ENCODE assay signal across 1 cellular context in genomic region chr3:113051222-113051804, GRCh38.
TF ChIP-seq lines count a peak whose summit lies in the region.

No MANE protein-coding gene starts in this region.

TF ChIP-seq in GM12878, 131 proteins besides CTCF, POLR2A, EP300 and RAD21 (continued from another document and continues in another):
- TF ChIP-seq PKNOX1 (IDR thresholded peaks at IDR 0.05) = no peak
- TF ChIP-seq EED (IDR thresholded peaks at IDR 0.05; ENCODE audit: low read depth) = no peak
- peak; percentile 82 for TF ChIP-seq USF2 (IDR thresholded peaks at IDR 0.05; ENCODE audit: borderline replicate concordance, low read depth, low read length)
- peak; percentile 49; the same call in 1 of the 2 replicates for TF ChIP-seq SMARCA5 (IDR thresholded peaks at IDR 0.05)
- no peak for TF ChIP-seq MTA2 (IDR thresholded peaks at IDR 0.05; ENCODE audit: low read depth)
- TF ChIP-seq ETV6 (conservative IDR thresholded peaks at IDR 0.05 in 1 of 2, IDR thresholded peaks at IDR 0.05 in 1 of 2; ENCODE audit: borderline replicate concordance in 1 of 2, low read depth in 1 of 2) = no peak
- TF ChIP-seq BACH1 (IDR thresholded peaks at IDR 0.05; ENCODE audit: borderline replicate concordance) = no peak; the same call in 1 of the 2 replicates
- TF ChIP-seq NKRF (conservative IDR thresholded peaks at IDR 0.05) = no peak
- TF ChIP-seq NR2C1 (IDR thresholded peaks at IDR 0.05) = no peak
- no peak for TF ChIP-seq CUX1 (IDR thresholded peaks at IDR 0.05; ENCODE audit: insufficient replicate concordance, low read depth, low read length)
- no peak for TF ChIP-seq MEF2A (IDR thresholded peaks at IDR 0.05; ENCODE audit: insufficient read depth, low read depth, low read length)
- TF ChIP-seq NFIC (IDR thresholded peaks at IDR 0.05; ENCODE audit: low read depth, low read length) = no peak
- TF ChIP-seq MEF2B (IDR thresholded peaks at IDR 0.05; ENCODE audit: partially characterized antibody, poor library complexity, severe bottlenecking) = peak; percentile 44
- no peak for TF ChIP-seq CBX3 (IDR thresholded peaks at IDR 0.05; ENCODE audit: borderline replicate concordance, low read depth)
- no peak for TF ChIP-seq EZH2 (IDR thresholded peaks at IDR 0.05; ENCODE audit: borderline replicate concordance, control insufficient read depth, low read depth, low read length)
- TF ChIP-seq ZNF384 (IDR thresholded peaks at IDR 0.05; ENCODE audit: borderline replicate concordance, low read depth, low read length) = no peak
- no peak for TF ChIP-seq STAT1 (conservative IDR thresholded peaks at IDR 0.05)
- no peak for TF ChIP-seq ZBTB33 (IDR thresholded peaks at IDR 0.05)
- peak; percentile 29; the same call in 1 of the 2 replicates for TF ChIP-seq ATF3 (IDR thresholded peaks at IDR 0.05; ENCODE audit: borderline replicate concordance, extremely low read depth, low read depth, low read length)
- no peak for TF ChIP-seq CREM (IDR thresholded peaks at IDR 0.05; ENCODE audit: low read depth)
- no peak for TF ChIP-seq SPI1 (IDR thresholded peaks at IDR 0.05; ENCODE audit: borderline replicate concordance, insufficient read depth, low read depth, low read length)
- TF ChIP-seq BCL11A (IDR thresholded peaks at IDR 0.05; ENCODE audit: low read depth, low read length) = peak; percentile 16; the same call in 1 of the 2 replicates
- no peak for TF ChIP-seq E4F1 (IDR thresholded peaks at IDR 0.05; ENCODE audit: borderline replicate concordance, partially characterized antibody)
- TF ChIP-seq IRF4 (IDR thresholded peaks at IDR 0.05; ENCODE audit: low read depth, low read length) = peak; percentile 100
- TF ChIP-seq SIX5 (IDR thresholded peaks at IDR 0.05; ENCODE audit: low read depth, low read length, severe bottlenecking) = no peak
- TF ChIP-seq RBBP5 (conservative IDR thresholded peaks at IDR 0.05) = no peak
- TF ChIP-seq TCF7 (IDR thresholded peaks at IDR 0.05; ENCODE audit: borderline replicate concordance) = no peak
- TF ChIP-seq POLR2AphosphoS2 (IDR thresholded peaks at IDR 0.05; ENCODE audit: low read depth, low read length) = no peak
- TF ChIP-seq CHD1 (IDR thresholded peaks at IDR 0.05; ENCODE audit: low read depth, low read length) = no peak
- TF ChIP-seq RELB (IDR thresholded peaks at IDR 0.05; ENCODE audit: low read depth) = 0 out of 2 replicates have a peak, but pooled peaks have one; percentile 20
- peak; percentile 88; the same call in 1 of the 2 replicates for TF ChIP-seq ZNF207 (IDR thresholded peaks at IDR 0.05; ENCODE audit: borderline replicate concordance)
- 0 out of 2 replicates have a peak, but pooled peaks have one; percentile 63 for TF ChIP-seq NBN (IDR thresholded peaks at IDR 0.05)
- TF ChIP-seq MTA3 (IDR thresholded peaks at IDR 0.05; ENCODE audit: borderline replicate concordance, low read length) = no peak
- 0 out of 2 replicates have a peak, but pooled peaks have one; percentile 40 for TF ChIP-seq HDGF (IDR thresholded peaks at IDR 0.05)
- no peak for TF ChIP-seq NR2C2 (IDR thresholded peaks at IDR 0.05; ENCODE audit: borderline replicate concordance, control insufficient read depth, insufficient read length, low read depth)
- TF ChIP-seq CEBPZ (IDR thresholded peaks at IDR 0.05; ENCODE audit: low read depth, low read length) = no peak
- no peak for TF ChIP-seq ESRRA (IDR thresholded peaks at IDR 0.05; ENCODE audit: low read length)
- no peak for TF ChIP-seq LARP7 (IDR thresholded peaks at IDR 0.05)
- TF ChIP-seq BCL3 (IDR thresholded peaks at IDR 0.05; ENCODE audit: borderline replicate concordance, insufficient read depth, low read depth, low read length, poor library complexity, severe bottlenecking) = no peak
